In the genomic region with DNA sequence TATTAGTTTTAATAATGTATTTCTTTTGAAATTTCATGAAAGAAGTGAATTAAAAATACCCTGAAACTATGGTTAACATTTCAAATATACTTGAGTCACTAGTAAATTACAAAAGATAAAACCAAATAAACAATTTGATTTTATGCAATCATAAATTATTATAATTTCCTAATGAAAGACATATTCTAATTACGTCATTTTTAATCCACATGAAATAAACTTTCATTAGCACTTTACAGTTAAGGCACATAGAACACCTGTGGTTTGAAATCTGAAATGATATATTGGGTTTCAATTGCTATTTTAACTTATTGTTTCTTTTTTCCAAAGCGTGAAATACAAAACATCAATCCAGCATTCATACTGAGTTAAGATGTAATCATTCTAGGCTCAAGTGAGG, we compare ENCODE assay signal across 22 cellular contexts.
DNase-seq lines count a peak whose midpoint lies in the region; ATAC-seq, FAIRE-seq and TF ChIP-seq lines count a peak whose summit lies in the region.
"Had no signal": no experiment of that assay in that cellular context is flagged by ENCODE, and none has a peak within 500 bp of the region (broad histone marks: within the 10 kb centered on the region; RNA-seq: fewer than 3 reads in every experiment).

No MANE protein-coding gene starts in this region.

- CTCF ChIA-PET in GM12878 (lab: Yijun Ruan, JAX): no interaction called here

- no peak overlapping the region for H3K4me2 ChIP-seq in GM12878 (ENCODE audit: control insufficient read depth, insufficient read depth)
- H3K4me2 ChIP-seq: A549, BLaER1 had no signal

- TF ChIP-seq POLR2A in GM12878 (IDR thresholded peaks at IDR 0.05; ENCODE audit: low read depth, low read length): no peak
- TF ChIP-seq POLR2A in thyroid gland (IDR thresholded peaks at IDR 0.05): no peak

- no peak for TF ChIP-seq EP300 in GM12878 (IDR thresholded peaks at IDR 0.05; ENCODE audit: borderline replicate concordance in 1 of 2, control insufficient read depth in 1 of 2, low read depth in 2 of 2, low read length in 2 of 2)

- no peaks in the 10 kb centered on the region for H4K20me1 ChIP-seq in GM12878 (ENCODE audit: control insufficient read depth, insufficient read depth)
- H4K20me1 ChIP-seq: BLaER1 had no signal

- H3K9me3 ChIP-seq in GM12878 (replicated peaks; ENCODE audit: control insufficient read depth, insufficient read depth, low read length) (no peaks in the 10 kb centered on the region), small intestine (ENCODE audit: control insufficient read depth, low read depth) (no peaks in the 10 kb centered on the region), thyroid gland (no peaks in the 10 kb centered on the region)
- H3K9me3 ChIP-seq: A549, BLaER1, HAP-1 had no signal

- RAD21 ChIA-PET in GM12878 (lab: Charles Lee; ENCODE audit: unreplicated experiment): no interaction called here

- H3K4me1 ChIP-seq in GM12878 (ENCODE audit: control insufficient read depth, insufficient read depth, low read length): no peaks in the 10 kb centered on the region
- no peaks in the 10 kb centered on the region for H3K4me1 ChIP-seq in small intestine (ENCODE audit: control insufficient read depth in 2 of 2, insufficient read depth in 1 of 2, low read depth in 1 of 2, low read length in 1 of 2)
- H3K4me1 ChIP-seq in thyroid gland: no peaks in the 10 kb centered on the region
- H3K4me1 ChIP-seq: A549, BLaER1, HAP-1 had no signal

- in situ Hi-C loops in GM12878 (cut with MboI): no loop called here

- no peak overlapping the region for H3K4me3 ChIP-seq in GM12878
- no peak overlapping the region for H3K4me3 ChIP-seq in small intestine (ENCODE audit: low read depth in 1 of 2, low read length in 2 of 2)
- H3K4me3 ChIP-seq in thyroid gland (replicated peaks in 1 of 3): no peak overlapping the region
- H3K4me3 ChIP-seq: A549, BLaER1, GM23248, HAP-1 had no signal

- SMC1A ChIA-PET in GM12878 (lab: Charles Lee; ENCODE audit: uncharacterized antibody, unreplicated experiment): no interaction called here

- BruUV-seq in GM12878 (replicated peaks; lab: Mats Ljungman, UMichigan): no TSS peak

- no peak for TF ChIP-seq RAD21 in GM12878 (IDR thresholded peaks at IDR 0.05; ENCODE audit: insufficient read depth, low read depth, low read length)

- POLR2A ChIA-PET in GM12878 (lab: Charles Lee): no interaction called here

- no peaks in the 10 kb centered on the region for H3K79me2 ChIP-seq in GM12878 (ENCODE audit: control insufficient read depth, insufficient read depth, low read length)

- no peak overlapping the region for H3K27ac ChIP-seq in GM12878 (ENCODE audit: control insufficient read depth, insufficient read depth)
- H3K27ac ChIP-seq in small intestine (ENCODE audit: low read depth in 1 of 2, low read length in 1 of 2): no peak overlapping the region
- no peak overlapping the region for H3K27ac ChIP-seq in thyroid gland
- H3K27ac ChIP-seq: A549, BLaER1, GM23248 had no signal

- TF ChIP-seq CTCF in GM12878 (IDR thresholded peaks at IDR 0.05 in 2 of 3, conservative IDR thresholded peaks at IDR 0.05 in 1 of 3; ENCODE audit: control insufficient read depth in 2 of 3, extremely low read depth in 1 of 3, insufficient read depth in 1 of 3, low read depth in 3 of 3, low read length in 3 of 3) (no peak), thyroid gland (IDR thresholded peaks at IDR 0.05) (no peak)

- intact Hi-C loops in GM12878 (cut with micrococcal nuclease; ENCODE audit: unreplicated experiment): no loop called here
- intact Hi-C loops in thyroid gland (cut with DNase I): no loop called here

- no peaks in the 10 kb centered on the region for H3K27me3 ChIP-seq in GM12878 (replicated peaks in 1 of 2; ENCODE audit: control insufficient read depth in 2 of 2, insufficient read depth in 2 of 2, low read length in 1 of 2)
- H3K27me3 ChIP-seq in small intestine (ENCODE audit: control insufficient read depth in 2 of 2, insufficient read depth in 2 of 2, low read length in 2 of 2): no peaks in the 10 kb centered on the region
- H3K27me3 ChIP-seq in thyroid gland: no peaks in the 10 kb centered on the region
- H3K27me3 ChIP-seq: BLaER1 had no signal

- DNase-seq in NCI-H1417 (lab: John Stamatoyannopoulos, UW) (peak in 2 of 3 experiments; percentile 12 to 88), GM12878 (ENCODE audit: low read depth, low spot score) (no peak), small intestine (no peak), thyroid gland (no peak), NCI-H2107 treated with DMSO at 0.1 percent for 48 hours (lab: John Stamatoyannopoulos, UW; ENCODE audit: unreplicated experiment) (no peak), NCI-H2029 (lab: John Stamatoyannopoulos, UW) (no peak)
- DNase-seq: Calu3; CD4-positive, alpha-beta memory T cell; DMS 273 treated with DMSO at 0.1 percent for 48 hours; DMS53; DND-41; EL; GM23248; HFFc6; KBM-7 had no signal

- FAIRE-seq in G401.6 (lab: Jason Lieb, UNC) (peak; percentile 17), GM12878 (lab: Jason Lieb, UNC) (no peak), small intestine (lab: Jason Lieb, UNC) (peak; percentile 57)
- FAIRE-seq: A549, GM12892, GM18507, HTR-8/SVneo had no signal

- no peak for ATAC-seq in GM12878
- ATAC-seq: A549 had no signal

- no peak overlapping the region for H2AFZ ChIP-seq in GM12878 (ENCODE audit: control insufficient read depth, low read depth, low read length)
- H2AFZ ChIP-seq: GM23248 had no signal

- no peak overlapping the region for H3K9ac ChIP-seq in GM12878 (ENCODE audit: control insufficient read depth, insufficient read depth, low read length)
- H3K9ac ChIP-seq: BLaER1, GM23248 had no signal

- no peaks in the 10 kb centered on the region for H3K36me3 ChIP-seq in GM12878 (ENCODE audit: control insufficient read depth in 2 of 2, insufficient read depth in 2 of 2, low read length in 1 of 2)
- H3K36me3 ChIP-seq in small intestine (ENCODE audit: control insufficient read depth in 2 of 2, insufficient read depth in 2 of 2, low read length in 2 of 2): no peaks in the 10 kb centered on the region
- H3K36me3 ChIP-seq in thyroid gland: no peaks in the 10 kb centered on the region
- H3K36me3 ChIP-seq: BLaER1, HAP-1 had no signal

- WGBS in GM12878 (ENCODE audit: insufficient coverage, insufficient replicate concordance, low lambda C conversion rate, missing lambda C conversion rate): 33% methylated on average over 2 of the region's 2 CpGs
- WGBS in small intestine, 3 donors: 78 to 82% (median 80%) methylated on average over 2 of the region's 2 CpGs
- 87 to 91% methylated on average over 2 of the region's 2 CpGs for WGBS in thyroid gland, 2 donors

TF ChIP-seq in GM12878, 131 proteins besides CTCF, POLR2A, EP300 and RAD21:
- no peak for TF ChIP-seq BMI1 (IDR thresholded peaks at IDR 0.05; ENCODE audit: borderline replicate concordance)
- no peak for TF ChIP-seq TARDBP (IDR thresholded peaks at IDR 0.05; ENCODE audit: borderline replicate concordance)
- TF ChIP-seq, protein P1, sequence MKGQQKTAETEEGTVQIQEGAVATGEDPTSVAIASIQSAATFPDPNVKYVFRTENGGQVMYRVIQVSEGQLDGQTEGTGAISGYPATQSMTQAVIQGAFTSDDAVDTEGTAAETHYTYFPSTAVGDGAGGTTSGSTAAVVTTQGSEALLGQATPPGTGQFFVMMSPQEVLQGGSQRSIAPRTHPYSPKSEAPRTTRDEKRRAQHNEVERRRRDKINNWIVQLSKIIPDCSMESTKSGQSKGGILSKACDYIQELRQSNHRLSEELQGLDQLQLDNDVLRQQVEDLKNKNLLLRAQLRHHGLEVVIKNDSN (IDR thresholded peaks at IDR 0.05; ENCODE audit: borderline replicate concordance, extremely low read length, insufficient read depth, low read depth, low read length): no peak
- TF ChIP-seq ATF7 (IDR thresholded peaks at IDR 0.05; ENCODE audit: low read depth): peak; percentile 37; the same call in 1 of the 2 replicates

Comparison
In these comparisons a context has a peak if more than half of its experiments do, and no peak if none do; other contexts are left out.
1. DNase-seq: peak in NCI-H1417 (2 of 3); none in GM12878 (single experiment), small intestine (single experiment), thyroid gland (0 of 2), NCI-H2107 treated with DMSO at 0.1 percent for 48 hours (single experiment) and NCI-H2029 (single experiment).